Comparison of ENCODE assay signal across 20 cellular contexts in genomic region chr3:58329922-58330413, GRCh38. TPM values are rescaled to one million over a fixed set of nuclear protein-coding genes. Genes with fewer than 3 reads are reported as not detected.
A peak's percentile ranks its signal among the peaks of the same experiment; 100 is the strongest.
DNase-seq lines count a peak whose midpoint lies in the region; ATAC-seq, FAIRE-seq and TF ChIP-seq lines count a peak whose summit lies in the region.
"Had no signal": no experiment of that assay in that cellular context is flagged by ENCODE, and none has a peak within 500 bp of the region (broad histone marks: within the 10 kb centered on the region; RNA-seq: fewer than 3 reads in every experiment).

No MANE protein-coding gene starts in this region.

- H3K9me3 ChIP-seq in HepG2 (ENCODE audit: low read length) = no peaks in the 10 kb centered on the region
- H3K9me3 ChIP-seq in right lobe of liver = no peaks in the 10 kb centered on the region
- H3K9me3 ChIP-seq in K562 (replicated peaks; ENCODE audit: control insufficient read depth, insufficient read depth, low read depth, low read length) = no peaks in the 10 kb centered on the region
- H3K9me3 ChIP-seq: BLaER1 treated with 17β-estradiol and CSF1 and Interleukin-3, amounts not matched to agents 10 nM and 100 nM had no signal

- H3K9ac ChIP-seq in HepG2 (ENCODE audit: insufficient read depth, low read depth, low read length) (no peak overlapping the region), K562 (ENCODE audit: insufficient read depth in 1 of 2, low read depth in 2 of 2, low read length in 2 of 2) (no peak overlapping the region)

- ATAC-seq in HepG2 (no peak), right lobe of liver (no peak), K562 (no peak)
- no peak for ATAC-seq in stimulated activated memory B cell treated with anti-CD40 and anti-IgM and Interleukin-4, amounts not matched to agents 10 μg/mL and 1 μg/mL and 100 μg/mL, for 72 hours
- ATAC-seq: GM23338 had no signal

- no peak overlapping the region for H3K4me3 ChIP-seq in HepG2 (replicated peaks in 1 of 3; ENCODE audit: insufficient read depth in 1 of 3, low read depth in 2 of 3, low read length in 3 of 3)
- H3K4me3 ChIP-seq in right lobe of liver = no peak overlapping the region
- no peak overlapping the region for H3K4me3 ChIP-seq in K562
- H3K4me3 ChIP-seq: BLaER1 treated with 17β-estradiol and CSF1 and Interleukin-3, amounts not matched to agents 10 nM and 100 nM; GM23338 had no signal

- CTCF ChIA-PET in HepG2 (lab: Yijun Ruan, JAX; ENCODE audit: low intra/inter-chr PET ratio, low total read pairs) = no interaction called here
- CTCF ChIA-PET in K562 (lab: Yijun Ruan, JAX; ENCODE audit: low intra/inter-chr PET ratio) = interaction anchor here (0.5 kb wide), 1 partner anchor 18 kb away, joined by 4 read pairs; no protein-coding TSS in a partner anchor

- H2AFZ ChIP-seq in HepG2 (ENCODE audit: low read length) (no peak overlapping the region), K562 (ENCODE audit: low read depth, low read length) (peak overlapping the region; percentile 34; the same call in 1 of the 2 replicates)
- H2AFZ ChIP-seq: GM23338 had no signal

- H4K20me1 ChIP-seq in HepG2 (ENCODE audit: insufficient read depth, low read length) (no peaks in the 10 kb centered on the region), K562 (replicated peaks; ENCODE audit: control insufficient read depth, insufficient read depth, low read length) (no peaks in the 10 kb centered on the region)

- no peaks in the 10 kb centered on the region for H3K9me3 Mint-ChIP-seq in stimulated activated memory B cell treated with anti-CD40 and anti-IgM and Interleukin-4, amounts not matched to agents 10 μg/mL and 1 μg/mL and 100 μg/mL, for 72 hours
- H3K9me3 Mint-ChIP-seq: CD8-positive, alpha-beta memory T cell; GM23338 had no signal

- H3K27ac ChIP-seq in HepG2 (ENCODE audit: extremely low read length, insufficient read depth, low read length) (no peak overlapping the region), right lobe of liver (no peak overlapping the region), K562 (ENCODE audit: extremely low read depth, low read depth, low read length) (0 out of 3 replicates have a peak overlapping the region, but pooled peaks have one; percentile 37)

- TF ChIP-seq EP300 in HepG2 (IDR thresholded peaks at IDR 0.05; ENCODE audit: low read depth in 2 of 2, low read length in 2 of 2) (no peak), HepG2 (CRISPR knock-in tag; IDR thresholded peaks at IDR 0.05; ENCODE audit: borderline replicate concordance) (no peak), K562 (IDR thresholded peaks at IDR 0.05; ENCODE audit: low read length) (no peak)

- H3K27me3 Mint-ChIP-seq in stimulated activated memory B cell treated with anti-CD40 and anti-IgM and Interleukin-4, amounts not matched to agents 10 μg/mL and 1 μg/mL and 100 μg/mL, for 72 hours = no peaks in the 10 kb centered on the region
- H3K27me3 Mint-ChIP-seq: B cell; CD8-positive, alpha-beta memory T cell had no signal

- intact Hi-C loops in HepG2 (cut with micrococcal nuclease; ENCODE audit: unreplicated experiment) = loop anchor here (10.0 kb wide), 1 partner anchor 205 kb away; the partner anchor contains the start of gene ACOX2
- intact Hi-C loops in right lobe of liver (cut with DNase I) = loop anchor here in 1 of 2 donors (5.0 kb wide), 1 partner anchor 87 kb away; no protein-coding TSS in a partner anchor
- intact Hi-C loops in K562 (cut with micrococcal nuclease) = no loop called here
- intact Hi-C loops in posterior cingulate gyrus (cut with DNase I) = loop anchor here (10.0 kb wide), 1 partner anchor 55 kb away; no protein-coding TSS in a partner anchor

- WGBS in HepG2 (ENCODE audit: low lambda C conversion rate) = 46% methylated on average over 5 of the region's 5 CpGs
- 84% methylated on average over 5 of the region's 5 CpGs for WGBS in right lobe of liver (ENCODE audit: insufficient coverage, low coverage, low lambda C conversion rate, missing lambda C conversion rate)
- 63% methylated on average over 5 of the region's 5 CpGs for WGBS in K562 (ENCODE audit: insufficient coverage, low coverage, missing lambda C conversion rate)

- no peak for FAIRE-seq in HepG2 (lab: Jason Lieb, UNC)
- FAIRE-seq in K562 (lab: Jason Lieb, UNC) = no peak
- FAIRE-seq: D721Med, G401.6, GM12891, GM18507, H54 had no signal

- no peaks in the 10 kb centered on the region for H3K36me3 Mint-ChIP-seq in stimulated activated memory B cell treated with anti-CD40 and anti-IgM and Interleukin-4, amounts not matched to agents 10 μg/mL and 1 μg/mL and 100 μg/mL, for 72 hours
- H3K36me3 Mint-ChIP-seq: CD4-positive, CD25-positive, alpha-beta regulatory T cell had no signal

- TF ChIP-seq RAD21 in HepG2 (CRISPR knock-in tag; IDR thresholded peaks at IDR 0.05) = no peak
- TF ChIP-seq RAD21 in K562 (CRISPR knock-in tag; conservative IDR thresholded peaks at IDR 0.05 in 1 of 2, IDR thresholded peaks at IDR 0.05 in 1 of 2) = no peak

- TF ChIP-seq POLR2A in HepG2 (IDR thresholded peaks at IDR 0.05; ENCODE audit: insufficient read depth in 1 of 2, low read depth in 2 of 2, low read length in 2 of 2) (no peak), right lobe of liver (IDR thresholded peaks at IDR 0.05) (no peak), K562 (conservative IDR thresholded peaks at IDR 0.05) (no peak)

- no peak overlapping the region for H3K4me3 Mint-ChIP-seq in stimulated activated memory B cell treated with anti-CD40 and anti-IgM and Interleukin-4, amounts not matched to agents 10 μg/mL and 1 μg/mL and 100 μg/mL, for 72 hours
- H3K4me3 Mint-ChIP-seq: GM23338 had no signal

- TF ChIP-seq CTCF in HepG2 (CRISPR knock-in tag; IDR thresholded peaks at IDR 0.05) (no peak), right lobe of liver (IDR thresholded peaks at IDR 0.05) (no peak), K562 (IDR thresholded peaks at IDR 0.05 in 2 of 3, conservative IDR thresholded peaks at IDR 0.05 in 1 of 3; ENCODE audit: insufficient read depth in 2 of 3, low read depth in 1 of 3, low read length in 3 of 3) (no peak)

- no peaks in the 10 kb centered on the region for H3K9me1 ChIP-seq in K562 (ENCODE audit: control insufficient read depth, insufficient read depth, low read length)

- H3K36me3 ChIP-seq in HepG2 (replicated peaks in 1 of 2; ENCODE audit: control insufficient read depth in 1 of 2, insufficient read depth in 2 of 2, low read length in 2 of 2) = no peaks in the 10 kb centered on the region
- no peaks in the 10 kb centered on the region for H3K36me3 ChIP-seq in right lobe of liver
- H3K36me3 ChIP-seq in K562 (ENCODE audit: control insufficient read depth, insufficient read depth, low read length) = no peaks in the 10 kb centered on the region
- H3K36me3 ChIP-seq: BLaER1 treated with 17β-estradiol and CSF1 and Interleukin-3, amounts not matched to agents 10 nM and 100 nM had no signal

- DNase-seq in HepG2 (ENCODE audit: low spot score) (no peak), right lobe of liver (no peak), K562 (ENCODE audit: extremely low read depth in 1 of 4, low spot score in 3 of 4) (no peak), retina (no peak), T-helper 1 cell (no peak), posterior cingulate gyrus (no peak)
- DNase-seq: 8988T; CD4-positive, CD25-positive, alpha-beta regulatory T cell; CD8-positive, alpha-beta memory T cell; COR-L47; HCEC 1CT had no signal

- H3K4me2 ChIP-seq in HepG2 (ENCODE audit: low read depth, low read length) = 0 out of 2 replicates have a peak overlapping the region, but pooled peaks have one; percentile 45
- H3K4me2 ChIP-seq in K562 (ENCODE audit: insufficient read depth, low read length) = no peak overlapping the region
- H3K4me2 ChIP-seq: GM23338 had no signal

- H3K79me2 ChIP-seq in HepG2 (ENCODE audit: insufficient read depth, low read length) (peaks cover 9% of the 10 kb centered on the region), K562 (ENCODE audit: control insufficient read depth, insufficient read depth, low read length) (peaks cover 20% of the 10 kb centered on the region)

- H3K4me1 ChIP-seq in HepG2 (ENCODE audit: insufficient read depth, low read length) (peaks cover 55% of the 10 kb centered on the region), right lobe of liver (peaks cover 0 to 20% (median 9%) of the 10 kb centered on the region in 4 donors), K562 (replicated peaks in 1 of 2; ENCODE audit: control insufficient read depth in 2 of 2, insufficient read depth in 2 of 2, low read length in 2 of 2) (peaks cover 18 to 20% of the 10 kb centered on the region in 2 experiments; a peak in 4 of 5 replicates)

- H3K27ac Mint-ChIP-seq in stimulated activated memory B cell treated with anti-CD40 and anti-IgM and Interleukin-4, amounts not matched to agents 10 μg/mL and 1 μg/mL and 100 μg/mL, for 72 hours = peak overlapping the region; percentile 49
- H3K27ac Mint-ChIP-seq: B cell, GM23338 had no signal

- peaks cover 52% of the 10 kb centered on the region for H3K4me1 Mint-ChIP-seq in stimulated activated memory B cell treated with anti-CD40 and anti-IgM and Interleukin-4, amounts not matched to agents 10 μg/mL and 1 μg/mL and 100 μg/mL, for 72 hours

- BruUV-seq in HepG2 (replicated peaks; lab: Mats Ljungman, UMichigan) = no TSS peak
- BruUV-seq in K562 (replicated peaks; lab: Mats Ljungman, UMichigan) = no TSS peak

- H3K27me3 ChIP-seq in HepG2 (ENCODE audit: control insufficient read depth in 1 of 2, insufficient read depth in 2 of 2, low read length in 2 of 2) (no peaks in the 10 kb centered on the region; a peak in 1 of 5 replicates), right lobe of liver (no peaks in the 10 kb centered on the region), K562 (ENCODE audit: control insufficient read depth in 2 of 2, insufficient read depth in 2 of 2, low read length in 2 of 2) (no peaks in the 10 kb centered on the region)
- H3K27me3 ChIP-seq: BLaER1 treated with 17β-estradiol and CSF1 and Interleukin-3, amounts not matched to agents 10 nM and 100 nM had no signal

- POLR2A ChIA-PET in HepG2 (lab: Yijun Ruan, JAX) (no interaction called here), K562 (lab: Yijun Ruan, JAX) (interaction anchor here (1.3 kb wide), 1 partner anchor 20 kb away, joined by 4 read pairs; no protein-coding TSS in a partner anchor)

- in situ Hi-C loops in HepG2 (cut with HindIII; ENCODE audit: extremely low pct_ligation_motif_present, low pct_unique_long_range_greater_than_20kb) (loop anchor here (10.0 kb wide), 1 partner anchor 205 kb away; the partner anchor contains the start of gene ACOX2), K562 (cut with MboI) (loop anchor here (5.0 kb wide), 1 partner anchor 82 kb away; no protein-coding TSS in a partner anchor)

RNA-seq across cellular contexts. Expression of gene PXK, which starts 2.7 kb away (rescaled TPM):
- total RNA-seq in HepG2 (2016; rRNA removed; fragmentation: Illumina TruSeq; extraction: Trizol) (5.8 and 6.4 TPM in 2 replicates), right lobe of liver (10 to 100 TPM in 3 of 6 experiments, 1 to 10 TPM in 3; 6.6 to 19.4 (median 9.6) TPM), K562 (2014; rRNA removed) (11.3 and 12.4 TPM in 2 replicates), K562 (2014; rRNA removed; fragmentation: Illumina TruSeq; extraction: Trizol) (12.9 and 15.3 TPM in 2 replicates), K562 (2015; rRNA removed; fragmentation: Illumina TruSeq; extraction: Trizol) (9.7 and 10.0 TPM in 2 replicates), K562 (2021) (10.8 and 14.0 TPM in 2 replicates)
- 1.8 and 2.2 TPM in 2 replicates for total RNA-seq in HepG2 (2016; cell fraction: cytosol; rRNA removed; fragmentation: Illumina TruSeq; extraction: Trizol; ENCODE audit: low read depth)
- total RNA-seq in HepG2 (2016; cell fraction: insoluble cytoplasmic fraction; rRNA removed; fragmentation: Illumina TruSeq; extraction: Trizol) = 6.2 and 6.4 TPM in 2 replicates
- total RNA-seq in HepG2 (2016; cell fraction: membrane; rRNA removed; fragmentation: Illumina TruSeq; extraction: Trizol) = 2.6 and 2.9 TPM in 2 replicates
- 3.7 and 5.2 TPM in 2 replicates for total RNA-seq in HepG2 (2016; cell fraction: nucleus; rRNA removed; fragmentation: Illumina TruSeq; extraction: Trizol)
- polyA plus RNA-seq in HepG2 (2011; rRNA removed) (15.2 and 18.6 TPM in 2 replicates), K562 (2011; rRNA removed) (10.6 and 11.1 TPM in 2 replicates), K562 (2014; fragmentation: Illumina TruSeq; extraction: Trizol) (15.3 and 19.9 TPM in 2 replicates), K562 (2014; fragmentation: Nextera tagmentation; extraction: Ambion mirVana) (1 to 10 TPM; 3.3 to 4.8 TPM), K562 (2014; rRNA removed) (12.7 and 14.5 TPM in 2 replicates)
- 11.0 and 12.7 TPM in 2 replicates for polyA plus RNA-seq in HepG2 (2011; cell fraction: cytosol; rRNA removed)
- 12.6 and 12.8 TPM in 2 replicates for polyA plus RNA-seq in HepG2 (2011; cell fraction: nucleus; rRNA removed)
- polyA plus RNA-seq in HepG2 (2012) = 16.4 and 17.0 TPM in 2 replicates
- 0.76 and 0.80 TPM in 2 replicates for polyA plus RNA-seq in HepG2 (2016; cell fraction: cytosol; fragmentation: Illumina TruSeq; extraction: Trizol; ENCODE audit: low read depth)
- 6.2 and 8.2 TPM in 2 replicates for polyA plus RNA-seq in HepG2 (2016; cell fraction: insoluble cytoplasmic fraction; fragmentation: Illumina TruSeq; extraction: Trizol; ENCODE audit: low read depth)
- 1.8 and 2.3 TPM in 2 replicates for polyA plus RNA-seq in HepG2 (2016; cell fraction: membrane; fragmentation: Illumina TruSeq; extraction: Trizol; ENCODE audit: low read depth)
- polyA plus RNA-seq in HepG2 (2016; cell fraction: nucleus; fragmentation: Illumina TruSeq; extraction: Trizol; ENCODE audit: insufficient read depth, low read depth) = 6.6 and 7.1 TPM in 2 replicates
- polyA minus RNA-seq in HepG2 (2011; rRNA and poly(A)+ RNA removed; ENCODE audit: low replicate concordance) = 5.6 and 21.2 TPM in 2 replicates
- polyA minus RNA-seq in HepG2 (2011; cell fraction: cytosol; rRNA and poly(A)+ RNA removed) = 12.4 and 13.2 TPM in 2 replicates
- 33.3 and 36.6 TPM in 2 replicates for polyA minus RNA-seq in HepG2 (2011; cell fraction: nucleus; rRNA and poly(A)+ RNA removed)
- 19.9 and 36.7 TPM in 2 replicates for total RNA-seq in K562 (2011; cell fraction: chromatin; rRNA removed; ENCODE audit: low replicate concordance)
- 8.7 and 14.6 TPM in 2 replicates for total RNA-seq in K562 (2011; cell fraction: nucleolus; rRNA removed)
- 18.6 and 35.0 TPM in 2 replicates for total RNA-seq in K562 (2011; cell fraction: nucleoplasm; rRNA removed)
- polyA plus RNA-seq in K562 (2011; cell fraction: cytosol; rRNA removed) = 7.0 and 8.9 TPM in 2 replicates
- polyA plus RNA-seq in K562 (2011; cell fraction: nucleus; rRNA removed) = 13.1 and 15.3 TPM in 2 replicates
- polyA plus RNA-seq in K562 (2012) = 6.3 and 17.9 TPM in 2 replicates
- 13.2 and 15.9 TPM in 2 replicates for polyA minus RNA-seq in K562 (2011; rRNA and poly(A)+ RNA removed)
- 6.5 and 8.0 TPM in 2 replicates for polyA minus RNA-seq in K562 (2011; cell fraction: cytosol; rRNA and poly(A)+ RNA removed)
- polyA minus RNA-seq in K562 (2011; cell fraction: nucleus; rRNA and poly(A)+ RNA removed) = 7.7 and 11.8 TPM in 2 replicates

RNA-seq across cellular contexts. Expression of gene HTD2, which starts 23.6 kb away (rescaled TPM):
- total RNA-seq in HepG2 (2016; rRNA removed; fragmentation: Illumina TruSeq; extraction: Trizol) = 13.7 and 20.1 TPM in 2 replicates
- total RNA-seq in HepG2 (2016; cell fraction: cytosol; rRNA removed; fragmentation: Illumina TruSeq; extraction: Trizol; ENCODE audit: low read depth) = 3.2 and 5.5 TPM in 2 replicates
- total RNA-seq in HepG2 (2016; cell fraction: insoluble cytoplasmic fraction; rRNA removed; fragmentation: Illumina TruSeq; extraction: Trizol) = 12.8 and 20.3 TPM in 2 replicates
- 13.7 and 15.4 TPM in 2 replicates for total RNA-seq in HepG2 (2016; cell fraction: membrane; rRNA removed; fragmentation: Illumina TruSeq; extraction: Trizol)
- 7.4 and 8.0 TPM in 2 replicates for total RNA-seq in HepG2 (2016; cell fraction: nucleus; rRNA removed; fragmentation: Illumina TruSeq; extraction: Trizol)
- 7.8 and 8.6 TPM in 2 replicates for polyA plus RNA-seq in HepG2 (2011; rRNA removed)
- 5.0 and 8.2 TPM in 2 replicates for polyA plus RNA-seq in HepG2 (2011; cell fraction: cytosol; rRNA removed)
- polyA plus RNA-seq in HepG2 (2011; cell fraction: nucleus; rRNA removed) = 2.4 and 2.6 TPM in 2 replicates
- 5.6 and 7.7 TPM in 2 replicates for polyA plus RNA-seq in HepG2 (2012)
- 3.9 and 5.1 TPM in 2 replicates for polyA plus RNA-seq in HepG2 (2016; cell fraction: cytosol; fragmentation: Illumina TruSeq; extraction: Trizol; ENCODE audit: low read depth)
- polyA plus RNA-seq in HepG2 (2016; cell fraction: insoluble cytoplasmic fraction; fragmentation: Illumina TruSeq; extraction: Trizol; ENCODE audit: low read depth) = 14.3 and 17.9 TPM in 2 replicates
- polyA plus RNA-seq in HepG2 (2016; cell fraction: membrane; fragmentation: Illumina TruSeq; extraction: Trizol; ENCODE audit: low read depth) = 8.0 and 9.8 TPM in 2 replicates
- 12.9 and 13.7 TPM in 2 replicates for polyA plus RNA-seq in HepG2 (2016; cell fraction: nucleus; fragmentation: Illumina TruSeq; extraction: Trizol; ENCODE audit: insufficient read depth, low read depth)
- 3.9 and 9.8 TPM in 2 replicates for polyA minus RNA-seq in HepG2 (2011; rRNA and poly(A)+ RNA removed; ENCODE audit: low replicate concordance)
- 4.0 and 4.7 TPM in 2 replicates for polyA minus RNA-seq in HepG2 (2011; cell fraction: cytosol; rRNA and poly(A)+ RNA removed)
- polyA minus RNA-seq in HepG2 (2011; cell fraction: nucleus; rRNA and poly(A)+ RNA removed) = 5.2 and 5.7 TPM in 2 replicates
- total RNA-seq in right lobe of liver = 1 to 10 TPM; 6.1 to 9.9 (median 8.5) TPM
- total RNA-seq in K562 (2011; cell fraction: chromatin; rRNA removed; ENCODE audit: low replicate concordance) = 7.2 and 11.2 TPM in 2 replicates
- total RNA-seq in K562 (2011; cell fraction: nucleolus; rRNA removed) = 3.0 and 3.2 TPM in 2 replicates
- 3.2 and 5.1 TPM in 2 replicates for total RNA-seq in K562 (2011; cell fraction: nucleoplasm; rRNA removed)
- total RNA-seq in K562 (2014; rRNA removed) = 1.8 and 2.7 TPM in 2 replicates
- total RNA-seq in K562 (2014; rRNA removed; fragmentation: Illumina TruSeq; extraction: Trizol) = 10.5 and 12.7 TPM in 2 replicates
- total RNA-seq in K562 (2015; rRNA removed; fragmentation: Illumina TruSeq; extraction: Trizol) = 5.8 and 6.9 TPM in 2 replicates
- 8.3 and 9.6 TPM in 2 replicates for total RNA-seq in K562 (2021)
- polyA plus RNA-seq in K562 (2011; rRNA removed) = 9.4 and 11.6 TPM in 2 replicates
- 4.4 and 7.8 TPM in 2 replicates for polyA plus RNA-seq in K562 (2011; cell fraction: cytosol; rRNA removed)
- 2.4 and 4.5 TPM in 2 replicates for polyA plus RNA-seq in K562 (2011; cell fraction: nucleus; rRNA removed)
- 3.4 and 4.9 TPM in 2 replicates for polyA plus RNA-seq in K562 (2012)
- 2.2 and 6.8 TPM in 2 replicates for polyA plus RNA-seq in K562 (2014; fragmentation: Illumina TruSeq; extraction: Trizol)
- polyA plus RNA-seq in K562 (2014; fragmentation: Nextera tagmentation; extraction: Ambion mirVana) = 10 to 100 TPM; 13.9 to 22.8 TPM
- 5.8 and 8.0 TPM in 2 replicates for polyA plus RNA-seq in K562 (2014; rRNA removed)
- polyA minus RNA-seq in K562 (2011; rRNA and poly(A)+ RNA removed) = 7.5 and 9.7 TPM in 2 replicates
- polyA minus RNA-seq in K562 (2011; cell fraction: cytosol; rRNA and poly(A)+ RNA removed) = 2.0 TPM in 1 of 2 replicates, not detected in the other
- polyA minus RNA-seq in K562 (2011; cell fraction: nucleus; rRNA and poly(A)+ RNA removed) = 1.5 and 2.2 TPM in 2 replicates

RNA-seq across cellular contexts. Expression of gene RPP14, which starts 23.9 kb away (rescaled TPM):
- total RNA-seq in HepG2 (2016; rRNA removed; fragmentation: Illumina TruSeq; extraction: Trizol) (15.4 and 21.5 TPM in 2 replicates), right lobe of liver (10 to 100 TPM in 4 of 6 experiments, 1 to 10 TPM in 2; 7.9 to 12.6 (median 10.6) TPM), K562 (2014; rRNA removed) (13.9 and 15.9 TPM in 2 replicates), K562 (2014; rRNA removed; fragmentation: Illumina TruSeq; extraction: Trizol) (13.5 and 15.5 TPM in 2 replicates), K562 (2015; rRNA removed; fragmentation: Illumina TruSeq; extraction: Trizol) (19.9 and 20.4 TPM in 2 replicates), K562 (2021) (14.9 and 17.0 TPM in 2 replicates)
- total RNA-seq in HepG2 (2016; cell fraction: cytosol; rRNA removed; fragmentation: Illumina TruSeq; extraction: Trizol; ENCODE audit: low read depth) = 3.9 and 5.5 TPM in 2 replicates
- total RNA-seq in HepG2 (2016; cell fraction: insoluble cytoplasmic fraction; rRNA removed; fragmentation: Illumina TruSeq; extraction: Trizol) = 19.2 and 23.3 TPM in 2 replicates
- total RNA-seq in HepG2 (2016; cell fraction: membrane; rRNA removed; fragmentation: Illumina TruSeq; extraction: Trizol) = 14.8 and 15.2 TPM in 2 replicates
- total RNA-seq in HepG2 (2016; cell fraction: nucleus; rRNA removed; fragmentation: Illumina TruSeq; extraction: Trizol) = 13.3 and 14.6 TPM in 2 replicates
- polyA plus RNA-seq in HepG2 (2011; rRNA removed) (10.5 and 16.2 TPM in 2 replicates), K562 (2011; rRNA removed) (14.7 and 18.9 TPM in 2 replicates), K562 (2014; fragmentation: Illumina TruSeq; extraction: Trizol) (14.6 and 15.4 TPM in 2 replicates), K562 (2014; fragmentation: Nextera tagmentation; extraction: Ambion mirVana) (10 to 100 TPM; 20.5 to 20.8 TPM), K562 (2014; rRNA removed) (15.1 and 19.0 TPM in 2 replicates)
- 8.2 and 12.1 TPM in 2 replicates for polyA plus RNA-seq in HepG2 (2011; cell fraction: cytosol; rRNA removed)
- polyA plus RNA-seq in HepG2 (2011; cell fraction: nucleus; rRNA removed) = 4.6 and 7.8 TPM in 2 replicates
- 7.4 and 10.0 TPM in 2 replicates for polyA plus RNA-seq in HepG2 (2012)
- 3.0 and 5.0 TPM in 2 replicates for polyA plus RNA-seq in HepG2 (2016; cell fraction: cytosol; fragmentation: Illumina TruSeq; extraction: Trizol; ENCODE audit: low read depth)
- polyA plus RNA-seq in HepG2 (2016; cell fraction: insoluble cytoplasmic fraction; fragmentation: Illumina TruSeq; extraction: Trizol; ENCODE audit: low read depth) = 19.5 and 20.3 TPM in 2 replicates
- polyA plus RNA-seq in HepG2 (2016; cell fraction: membrane; fragmentation: Illumina TruSeq; extraction: Trizol; ENCODE audit: low read depth) = 9.1 and 11.4 TPM in 2 replicates
- 20.1 and 20.2 TPM in 2 replicates for polyA plus RNA-seq in HepG2 (2016; cell fraction: nucleus; fragmentation: Illumina TruSeq; extraction: Trizol; ENCODE audit: insufficient read depth, low read depth)
- polyA minus RNA-seq in HepG2 (2011; rRNA and poly(A)+ RNA removed; ENCODE audit: low replicate concordance) = 11.7 and 17.4 TPM in 2 replicates
- polyA minus RNA-seq in HepG2 (2011; cell fraction: cytosol; rRNA and poly(A)+ RNA removed) = 4.1 and 6.0 TPM in 2 replicates
- 17.5 and 18.9 TPM in 2 replicates for polyA minus RNA-seq in HepG2 (2011; cell fraction: nucleus; rRNA and poly(A)+ RNA removed)
- total RNA-seq in K562 (2011; cell fraction: chromatin; rRNA removed; ENCODE audit: low replicate concordance) = 25.4 and 29.4 TPM in 2 replicates
- 14.8 and 18.0 TPM in 2 replicates for total RNA-seq in K562 (2011; cell fraction: nucleolus; rRNA removed)
- 24.8 and 46.7 TPM in 2 replicates for total RNA-seq in K562 (2011; cell fraction: nucleoplasm; rRNA removed)
- 6.3 and 12.9 TPM in 2 replicates for polyA plus RNA-seq in K562 (2011; cell fraction: cytosol; rRNA removed)
- 6.7 and 9.4 TPM in 2 replicates for polyA plus RNA-seq in K562 (2011; cell fraction: nucleus; rRNA removed)
- 6.3 and 9.3 TPM in 2 replicates for polyA plus RNA-seq in K562 (2012)
- polyA minus RNA-seq in K562 (2011; rRNA and poly(A)+ RNA removed) = 17.9 and 18.2 TPM in 2 replicates
- 5.6 and 8.6 TPM in 2 replicates for polyA minus RNA-seq in K562 (2011; cell fraction: cytosol; rRNA and poly(A)+ RNA removed)
- polyA minus RNA-seq in K562 (2011; cell fraction: nucleus; rRNA and poly(A)+ RNA removed) = 5.0 and 7.9 TPM in 2 replicates

Comparison
In these comparisons a context has a peak if more than half of its experiments do, and no peak if none do; other contexts are left out.
1. Of the 241 proteins assayed by ChIP-seq in both HepG2 and K562: peak only in HepG2: none; only in K562: CEBPG and TFE3; in both: CEBPB; in neither: 236; mixed calls (peak in some experiments, not most) for 2.